In the genomic region with DNA sequence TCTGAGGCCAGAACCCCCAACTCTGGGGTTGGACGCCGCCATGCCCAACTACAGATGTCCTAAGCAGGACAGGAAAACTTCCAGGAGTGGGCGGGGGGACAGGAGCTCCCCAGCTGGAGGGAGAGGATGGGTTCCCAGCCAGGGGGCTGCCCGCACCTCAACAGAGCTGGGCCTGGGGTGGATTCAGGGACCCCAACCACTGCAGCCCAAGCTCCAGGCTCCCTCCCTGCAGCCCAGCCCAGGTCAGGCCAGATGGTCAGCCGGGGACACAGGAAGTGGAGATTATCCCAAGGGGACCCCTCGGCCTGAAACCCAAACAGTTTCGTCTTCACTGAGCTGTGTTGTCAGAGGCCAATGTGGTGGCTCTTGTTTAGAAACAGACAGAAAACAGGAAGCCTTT, we compare ENCODE assay signal across 11 cellular contexts. TPM values are rescaled to one million over a fixed set of nuclear protein-coding genes. Genes with fewer than 3 reads are reported as not detected.
DNase-seq lines count a peak whose midpoint lies in the region; ATAC-seq and TF ChIP-seq lines count a peak whose summit lies in the region.
"Had no signal": no experiment of that assay in that cellular context is flagged by ENCODE, and none has a peak within 500 bp of the region (broad histone marks: within the 10 kb centered on the region; RNA-seq: fewer than 3 reads in every experiment).

No MANE protein-coding gene starts in this region.

- intact Hi-C loops in adrenal gland (cut with DNase I) (loop anchor here in 1 of 2 donors (10.0 kb wide), 1 partner anchor 53 kb away; a partner anchor contains a TSS), left ventricle myocardium inferior (cut with micrococcal nuclease) (no loop called here), gastrocnemius medialis (cut with DNase I; ENCODE audit: low total_unique reads) (no loop called here)

- DNase-seq in BE2C (peak; percentile 7), adrenal gland (peak in 2 of 7 donors; percentile 13 to 34), left ventricle myocardium inferior (peak; percentile 33), gastrocnemius medialis (no peak), iPS-NIHi7 (ENCODE audit: extremely low spot score) (no peak)
- no peak for DNase-seq in activated CD4-positive, alpha-beta T cell treated with anti-CD3 and anti-CD28 coated beads, Interleukin-2, amount 50 U/mL, for 48 hours
- no peak for DNase-seq in activated CD4-positive, alpha-beta T cell treated with anti-CD3 and anti-CD28 coated beads for 1 hour
- DNase-seq: activated CD8-positive, alpha-beta memory T cell treated with anti-CD3 and anti-CD28 coated beads, Interleukin-2, amount 50 U/mL, for 48 hours; GF-D8; NCI-H187 treated with DMSO at 0.1 percent for 48 hours had no signal

- no peak for TF ChIP-seq POLR2A in adrenal gland (IDR thresholded peaks at IDR 0.05)
- TF ChIP-seq POLR2A in gastrocnemius medialis (IDR thresholded peaks at IDR 0.05) = no peak

- no peaks in the 10 kb centered on the region for H3K9me3 ChIP-seq in BE2C
- H3K9me3 ChIP-seq in adrenal gland (replicated peaks in 1 of 3) = no peaks in the 10 kb centered on the region
- no peaks in the 10 kb centered on the region for H3K9me3 ChIP-seq in left ventricle myocardium inferior (replicated peaks)
- H3K9me3 ChIP-seq in gastrocnemius medialis = no peaks in the 10 kb centered on the region

- TF ChIP-seq CTCF in BE2C (IDR thresholded peaks at IDR 0.05; ENCODE audit: low read depth, low read length) = no peak
- TF ChIP-seq CTCF in adrenal gland (IDR thresholded peaks at IDR 0.05) = no peak
- TF ChIP-seq CTCF in left ventricle myocardium inferior (IDR thresholded peaks at IDR 0.05; ENCODE audit: borderline replicate concordance) = no peak
- TF ChIP-seq CTCF in gastrocnemius medialis (IDR thresholded peaks at IDR 0.05 in 4 of 5, conservative IDR thresholded peaks at IDR 0.05 in 1 of 5) = no peak

- H3K27me3 ChIP-seq in BE2C = no peaks in the 10 kb centered on the region
- H3K27me3 ChIP-seq in adrenal gland = no peaks in the 10 kb centered on the region
- no peaks in the 10 kb centered on the region for H3K27me3 ChIP-seq in left ventricle myocardium inferior (ENCODE audit: low read depth)
- no peaks in the 10 kb centered on the region for H3K27me3 ChIP-seq in gastrocnemius medialis

- H3K4me1 ChIP-seq in BE2C (peaks cover 46% of the 10 kb centered on the region), adrenal gland (replicated peaks in 1 of 2) (peaks cover 52 to 55% of the 10 kb centered on the region in 2 donors), left ventricle myocardium inferior (peaks cover 96% of the 10 kb centered on the region), gastrocnemius medialis (peaks cover 67 to 69% of the 10 kb centered on the region in 2 donors)

- in situ Hi-C loops in gastrocnemius medialis (cut with MboI; ENCODE audit: low sequenced_read_pairs in 4 of 4) = no loop called here

- WGBS in adrenal gland, 4 donors = 39 to 61% (median 55%) methylated on average over 5 to 7 of the region's 7 CpGs

- H3K36me3 ChIP-seq in BE2C = no peaks in the 10 kb centered on the region
- H3K36me3 ChIP-seq in adrenal gland (replicated peaks in 1 of 2) = peaks cover 0 to 4% of the 10 kb centered on the region in 2 donors
- peaks cover 8% of the 10 kb centered on the region for H3K36me3 ChIP-seq in left ventricle myocardium inferior
- H3K36me3 ChIP-seq in gastrocnemius medialis = no peaks in the 10 kb centered on the region

- H3K27ac ChIP-seq in adrenal gland = peak overlapping the region in 4 of 5 donors; percentile 84 to 90 (median 88)
- peak overlapping the region; percentile 98 for H3K27ac ChIP-seq in left ventricle myocardium inferior (replicated peaks)
- H3K27ac ChIP-seq in gastrocnemius medialis = peak overlapping the region; percentile 82 to 88 (median 82)

- peak in 1 of 2 donors; percentile 13 for ATAC-seq in gastrocnemius medialis
- ATAC-seq in GM19395 (IDR thresholded peaks at IDR 0.05; ENCODE audit: unreplicated experiment) = no peak

- no peak overlapping the region for H3K4me3 ChIP-seq in BE2C (ENCODE audit: low read depth, low read length)
- peak overlapping the region in 1 of 4 donors; percentile 45 for H3K4me3 ChIP-seq in adrenal gland
- peak overlapping the region; percentile 53 for H3K4me3 ChIP-seq in left ventricle myocardium inferior
- H3K4me3 ChIP-seq in gastrocnemius medialis = peak overlapping the region; percentile 32 to 40 (median 37)

RNA-seq across cellular contexts. Expression of a gene that starts 9.4 kb away (rescaled TPM):
- polyA plus RNA-seq in BE2C (2012; ENCODE audit: insufficient read depth, insufficient read length, low read depth) = 86.4 TPM
- total RNA-seq in adrenal gland (100 to 1,000 TPM in 4 of 8 donors, 10 to 100 TPM in 4; 35.3 to 146 (median 100) TPM), left ventricle myocardium inferior (70.9 TPM), gastrocnemius medialis (10 to 100 TPM; 13.0 to 35.8 (median 22.7) TPM)
- polyA plus RNA-seq in adrenal gland = 100 to 1,000 TPM in 2 of 3 donors, 1 to 10 TPM in 1; 2.0 to 537 (median 262) TPM

RNA-seq across cellular contexts. Expression of a gene that starts 29.2 kb away (rescaled TPM):
- polyA plus RNA-seq in BE2C (2012; ENCODE audit: insufficient read depth, insufficient read length, low read depth) = 4,851 TPM
- total RNA-seq in adrenal gland (1,000 to 10,000 TPM; 1,155 to 4,794 (median 1,602) TPM), left ventricle myocardium inferior (661 TPM), gastrocnemius medialis (1,000 to 10,000 TPM; 1,167 to 4,037 (median 2,295) TPM)
- 1,000 to 10,000 TPM in 2 of 3 donors, 100 to 1,000 TPM in 1; 438 to 3,024 (median 2,274) TPM for polyA plus RNA-seq in adrenal gland

RNA-seq across cellular contexts. Expression of a gene that starts 49.4 kb away (rescaled TPM):
- 2.7 TPM for polyA plus RNA-seq in BE2C (2012; ENCODE audit: insufficient read depth, insufficient read length, low read depth)
- 1 to 10 TPM; 1.5 to 5.6 (median 3.9) TPM for total RNA-seq in adrenal gland
- 1 to 10 TPM; 2.8 to 4.1 (median 3.4) TPM for polyA plus RNA-seq in adrenal gland
- total RNA-seq in left ventricle myocardium inferior = 12.0 TPM
- 1 to 10 TPM; 3.6 to 9.3 (median 4.2) TPM for total RNA-seq in gastrocnemius medialis

RNA-seq across cellular contexts. Expression of a gene that starts 54.9 kb away (rescaled TPM):
- 467 TPM for polyA plus RNA-seq in BE2C (2012; ENCODE audit: insufficient read depth, insufficient read length, low read depth)
- total RNA-seq in adrenal gland = 100 to 1,000 TPM in 6 of 8 donors, 10 to 100 TPM in 2; 87.2 to 220 (median 144) TPM
- polyA plus RNA-seq in adrenal gland = 100 to 1,000 TPM in 1 of 3 donors, 10 to 100 TPM in 2; 50.6 to 125 (median 95.6) TPM
- 70.5 TPM for total RNA-seq in left ventricle myocardium inferior
- total RNA-seq in gastrocnemius medialis = 100 to 1,000 TPM; 389 to 644 (median 611) TPM

Comparison
In these comparisons a context has a peak if more than half of its experiments do, and no peak if none do; other contexts are left out.
1. DNase-seq: peak in BE2C (single experiment) and left ventricle myocardium inferior (single experiment); none in gastrocnemius medialis (0 of 2), activated CD4-positive, alpha-beta T cell treated with anti-CD3 and anti-CD28 coated beads, Interleukin-2, amount 50 U/mL, for 48 hours (0 of 2), iPS-NIHi7 (single experiment) and activated CD4-positive, alpha-beta T cell treated with anti-CD3 and anti-CD28 coated beads for 1 hour (single experiment).
2. Peak in every context shown above with its lines, with median percentiles within 50 percentile points of each other: H3K27ac ChIP-seq.